In genomic region chr12:12016284-12017100, GRCh38 we compare ENCODE assay signal across 11 cellular contexts. TPM values are rescaled to one million over a fixed set of nuclear protein-coding genes. Genes with fewer than 3 reads are reported as not detected.
DNase-seq lines count a peak whose midpoint lies in the region; ATAC-seq, FAIRE-seq and TF ChIP-seq lines count a peak whose summit lies in the region.
"Had no signal": no experiment of that assay in that cellular context is flagged by ENCODE, and none has a peak within 500 bp of the region (broad histone marks: within the 10 kb centered on the region; RNA-seq: fewer than 3 reads in every experiment).

No MANE protein-coding gene starts in this region.

- H3K27me3 Mint-ChIP-seq in activated CD8-positive, alpha-beta memory T cell treated with anti-CD3 and anti-CD28 coated beads, Interleukin-2, amount 10 ng/mL, durations not matched to agents 7 days and 5 days = peaks cover 7% of the 10 kb centered on the region

- peaks cover 5% of the 10 kb centered on the region for H3K36me3 Mint-ChIP-seq in activated CD8-positive, alpha-beta memory T cell treated with anti-CD3 and anti-CD28 coated beads, Interleukin-2, amount 10 ng/mL, durations not matched to agents 7 days and 5 days

- H3K27me3 ChIP-seq in heart left ventricle (no peaks in the 10 kb centered on the region), gastroesophageal sphincter (no peaks in the 10 kb centered on the region)

- TF ChIP-seq CTCF in heart left ventricle (IDR thresholded peaks at IDR 0.05) (no peak), gastroesophageal sphincter (IDR thresholded peaks at IDR 0.05) (no peak)

- CTCF ChIA-PET in activated CD8-positive, alpha-beta memory T cell treated with anti-CD3 and anti-CD28 coated beads, Interleukin-2, amount 10 ng/mL, durations not matched to agents 7 days and 5 days (lab: Charles Lee) = no interaction called here

- no peak for TF ChIP-seq POLR2A in GM12892 (IDR thresholded peaks at IDR 0.05; ENCODE audit: low read depth, low read length)
- no peak for TF ChIP-seq POLR2A in heart left ventricle (IDR thresholded peaks at IDR 0.05)
- no peak for TF ChIP-seq POLR2A in gastroesophageal sphincter (IDR thresholded peaks at IDR 0.05)

- 62 to 76% (median 69%) methylated on average over 8 of the region's 8 CpGs for WGBS in heart left ventricle, 4 donors
- 50 to 53% methylated on average over 2 to 5 of the region's 8 CpGs for WGBS in gastroesophageal sphincter (ENCODE audit: low coverage in 1 of 2), 2 donors

- H3K36me3 ChIP-seq in heart left ventricle (no peaks in the 10 kb centered on the region), gastroesophageal sphincter (no peaks in the 10 kb centered on the region)

- DNase-seq in CD1c-positive myeloid dendritic cell (ENCODE audit: extremely low spot score) (peak; percentile 20), GM12892 (ENCODE audit: insufficient read length) (no peak), heart left ventricle (no peak), NCI-H1105 treated with DMSO at 0.1 percent for 48 hours (lab: John Stamatoyannopoulos, UW) (no peak), midbrain (lab: John Stamatoyannopoulos, UW) (no peak)
- peak; percentile 59 for DNase-seq in activated CD8-positive, alpha-beta memory T cell treated with anti-CD3 and anti-CD28 coated beads, Interleukin-2, amount 10 ng/mL, durations not matched to agents 7 days and 5 days
- DNase-seq: erythroblast had no signal

- ATAC-seq in activated CD8-positive, alpha-beta memory T cell treated with anti-CD3 and anti-CD28 coated beads, Interleukin-2, amount 10 ng/mL, durations not matched to agents 7 days and 5 days = peak; percentile 50
- ATAC-seq in heart left ventricle (peak in 3 of 4 donors; percentile 7 to 44 (median 42)), HG03439 (IDR thresholded peaks at IDR 0.05; ENCODE audit: unreplicated experiment) (no peak), gastroesophageal sphincter (no peak)

- H3K4me3 Mint-ChIP-seq in activated CD8-positive, alpha-beta memory T cell treated with anti-CD3 and anti-CD28 coated beads, Interleukin-2, amount 10 ng/mL, durations not matched to agents 7 days and 5 days = no peak overlapping the region

- no peaks in the 10 kb centered on the region for H3K9me3 Mint-ChIP-seq in activated CD8-positive, alpha-beta memory T cell treated with anti-CD3 and anti-CD28 coated beads, Interleukin-2, amount 10 ng/mL, durations not matched to agents 7 days and 5 days (ENCODE audit: low read depth)

- H3K27ac ChIP-seq in heart left ventricle (peak overlapping the region in 1 of 12 donors; percentile 3), gastroesophageal sphincter (no peak overlapping the region)
- H3K27ac ChIP-seq: VCaP had no signal

- intact Hi-C loops in heart left ventricle (cut with DNase I) = loop anchor here in 4 of 10 donors (5.0 to 10.0 kb wide), 3 partner anchors 122 to 434 kb away; partner anchors contain the start of gene ETV6 (in 1 of the 4)

- H3K27ac Mint-ChIP-seq in activated CD8-positive, alpha-beta memory T cell treated with anti-CD3 and anti-CD28 coated beads, Interleukin-2, amount 10 ng/mL, durations not matched to agents 7 days and 5 days = peak overlapping the region; percentile 50

- no peak overlapping the region for H3K4me3 ChIP-seq in heart left ventricle
- H3K4me3 ChIP-seq in gastroesophageal sphincter = no peak overlapping the region

- peaks cover 40% of the 10 kb centered on the region for H3K4me1 Mint-ChIP-seq in activated CD8-positive, alpha-beta memory T cell treated with anti-CD3 and anti-CD28 coated beads, Interleukin-2, amount 10 ng/mL, durations not matched to agents 7 days and 5 days

- H3K4me1 ChIP-seq in heart left ventricle (peaks cover 0 to 24% (median 6%) of the 10 kb centered on the region in 12 donors), gastroesophageal sphincter (no peaks in the 10 kb centered on the region)

- H3K9me3 ChIP-seq in heart left ventricle (no peaks in the 10 kb centered on the region), gastroesophageal sphincter (no peaks in the 10 kb centered on the region)

- FAIRE-seq in GM12892 (lab: Jason Lieb, UNC) = peak; percentile 92

- no peak for TF ChIP-seq EP300 in gastroesophageal sphincter (IDR thresholded peaks at IDR 0.05)

RNA-seq across cellular contexts. Expression of gene BCL2L14, which starts 54.2 kb away (rescaled TPM):
- 1.3 TPM for polyA plus RNA-seq in GM12892 (2012; ENCODE audit: missing spikeins)
- total RNA-seq in activated CD8-positive, alpha-beta memory T cell treated with anti-CD3 and anti-CD28 coated beads, Interleukin-2, amount 10 ng/mL, durations not matched to agents 7 days and 5 days = 10 to 100 TPM in 1 of 2 experiments, 1 to 10 TPM in 1; 3.3 to 12.2 TPM
- total RNA-seq in heart left ventricle (not detected), gastroesophageal sphincter (1 to 10 TPM in 1 of 4 donors, not detected in 3; 1.2 TPM)
- not detected for polyA plus RNA-seq in heart left ventricle
- polyA plus RNA-seq: neural cell had no signal

Comparison
In these comparisons a context has a peak if more than half of its experiments do, and no peak if none do; other contexts are left out.
1. DNase-seq: peak in CD1c-positive myeloid dendritic cell (single experiment) and activated CD8-positive, alpha-beta memory T cell treated with anti-CD3 and anti-CD28 coated beads, Interleukin-2, amount 10 ng/mL, durations not matched to agents 7 days and 5 days (single experiment); none in GM12892 (single experiment), heart left ventricle (0 of 5), NCI-H1105 treated with DMSO at 0.1 percent for 48 hours (single experiment) and midbrain (single experiment).
2. ATAC-seq: peak in activated CD8-positive, alpha-beta memory T cell treated with anti-CD3 and anti-CD28 coated beads, Interleukin-2, amount 10 ng/mL, durations not matched to agents 7 days and 5 days (single experiment) and heart left ventricle (3 of 4); none in HG03439 (single experiment) and gastroesophageal sphincter (single experiment).